In the genomic region with DNA sequence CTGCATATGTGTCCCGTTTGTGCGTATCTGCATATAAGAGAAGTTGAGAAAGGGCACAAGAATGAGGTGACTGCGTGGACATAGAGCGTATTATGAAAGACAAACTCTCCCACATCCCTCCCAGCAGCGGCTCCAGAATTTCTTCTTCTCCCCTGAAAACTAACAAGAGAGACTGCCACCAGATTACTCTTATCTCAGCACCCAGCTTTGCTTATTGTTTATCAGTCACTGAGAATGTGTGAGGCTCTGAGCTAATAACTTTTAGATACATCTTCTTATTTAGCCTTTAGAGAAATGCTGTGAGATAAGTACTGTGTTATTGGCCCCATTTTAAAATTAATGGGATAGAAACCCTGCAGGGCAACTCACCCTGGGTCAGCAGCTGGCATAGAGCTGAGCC, we compare ENCODE assay signal across 19 cellular contexts. TPM values are rescaled to one million over a fixed set of nuclear protein-coding genes. Genes with fewer than 3 reads are reported as not detected.
"Had no signal": no experiment of that assay in that cellular context is flagged by ENCODE, and none has a peak within 500 bp of the region (broad histone marks: within the 10 kb centered on the region; RNA-seq: fewer than 3 reads in every experiment).

No MANE protein-coding gene starts in this region.

RNA-seq across cellular contexts. Expression of gene GYPA, which starts 20.8 kb away (rescaled TPM):
- total RNA-seq: activated naive CD4-positive, alpha-beta T cell treated with anti-CD3 and anti-CD28 coated beads for 36 hours; activated naive CD4-positive, alpha-beta T cell treated with anti-CD3 and anti-CD28 coated beads, Interleukin-2, amount 50 U/mL, for 72 hours; activated naive CD8-positive, alpha-beta T cell treated with anti-CD3 and anti-CD28 coated beads for 36 hours; activated naive CD8-positive, alpha-beta T cell treated with anti-CD3 and anti-CD28 coated beads, Interleukin-2, amount 10 ng/mL, durations not matched to agents 7 days and 5 days; activated T-cell treated with anti-CD3 and anti-CD28 coated beads, Interleukin-2, amount 50 U/mL, for 4 hours; activated T-cell treated with anti-CD3 and anti-CD28 coated beads, Interleukin-2, amount 50 U/mL, for 72 hours; activated T-helper 1 cell treated with anti-CD3 and anti-CD28 coated beads, Interleukin-12 subunit alpha, Interleukin-12 subunit beta, Interleukin-2, Interleukin-4 antibody, amounts not matched to agents 30 ng/mL and 10 ng/mL and 1 ng/mL, durations not matched to agents 14 hours and 24 hours and 36 hours; activated T-helper 17 cell treated with anti-CD3 and anti-CD28 coated beads, Interleukin-2, amount 50 U/mL, for 72 hours; activated T-helper 2 cell treated with anti-CD3 and anti-CD28 coated beads, Interferon-gamma antibody, Interleukin-2, Interleukin-4, amounts not matched to agents 10 μg/mL and 5 μg/mL and 100 μg/mL, durations not matched to agents 14 hours and 24 hours and 36 hours; ascending aorta; astrocyte; body of pancreas; breast epithelium; bronchial epithelial cell; cardiac muscle cell; chondrocyte had no signal
- polyA plus RNA-seq: adipose tissue, adrenal gland, aorta, cardiac muscle cell had no signal
